ENCODE assay signal across 20 cellular contexts in the genomic region with DNA sequence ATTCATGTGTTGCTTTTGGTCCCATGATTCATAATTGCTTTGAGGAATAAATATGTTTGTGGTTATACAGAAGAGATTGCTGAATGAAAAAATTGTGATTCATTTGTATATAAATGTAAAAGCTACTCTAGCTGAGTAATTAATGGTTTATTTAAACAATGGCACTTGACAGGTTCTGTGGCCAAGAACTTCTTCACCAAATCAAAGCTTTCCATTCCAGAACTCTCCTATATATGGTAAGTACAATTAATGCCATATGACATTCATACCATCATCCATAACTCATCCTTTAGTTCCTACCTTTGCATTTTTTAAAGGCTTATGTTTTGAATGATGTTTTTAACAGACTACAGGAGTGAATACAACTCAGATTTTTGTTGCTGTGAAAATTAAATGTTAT.
A peak's percentile ranks its signal among the peaks of the same experiment; 100 is the strongest.
DNase-seq lines count a peak whose midpoint lies in the region; ATAC-seq, FAIRE-seq and TF ChIP-seq lines count a peak whose summit lies in the region.
"Had no signal": no experiment of that assay in that cellular context is flagged by ENCODE, and none has a peak within 500 bp of the region (broad histone marks: within the 10 kb centered on the region; RNA-seq: fewer than 3 reads in every experiment).

No MANE protein-coding gene starts in this region.

- H3K4me3 Mint-ChIP-seq in activated T-cell treated with anti-CD3 and anti-CD28 coated beads, Interleukin-2, amount 50 U/mL, for 4 hours = no peak overlapping the region
- H3K4me3 Mint-ChIP-seq: CD8-positive, alpha-beta T cell; H9 had no signal

- peak; percentile 35 for DNase-seq in AG10803 (ENCODE audit: low read depth)
- DNase-seq in PC-3 = no peak
- DNase-seq in keratinocyte (ENCODE audit: low read depth, low spot score) = no peak
- no peak for DNase-seq in activated T-cell treated with anti-CD3 and anti-CD28 coated beads, Interleukin-2, amount 50 U/mL, for 4 hours
- DNase-seq in erythroblast (lab: John Stamatoyannopoulos, UW) = no peak
- DNase-seq in central memory CD4-positive, alpha-beta T cell = no peak
- no peak for DNase-seq in stimulated activated CD8-positive, alpha-beta memory T cell treated with anti-CD3 and anti-CD28 coated beads, Interleukin-4, amount 100 ng/mL, for 48 hours
- DNase-seq: CD8-positive, alpha-beta T cell; H9; KG1; NCI-H1417; NCI-H187; NCI-H2107; NCI-H510A; NCI-H748 treated with DMSO at 0.1 percent for 48 hours; NK-92 treated with Interleukin-12 subunit alpha and Interleukin-12 subunit beta, amount 100 ng/mL, for 24 hours; SHP77 treated with DMSO at 0.1 percent for 48 hours had no signal

- H2AFZ ChIP-seq in PC-3 (ENCODE audit: low read length) (no peak overlapping the region), keratinocyte (ENCODE audit: control insufficient read depth, low read length) (no peak overlapping the region)

- POLR2A ChIA-PET in PC-3 (lab: Charles Lee; ENCODE audit: unreplicated experiment) = no interaction called here

- dilution Hi-C loops in keratinocyte (cut with MboI; ENCODE audit: extremely low pct_ligation_motif_present, low sequenced_read_pairs) = loop anchor here (25.0 kb wide), 1 partner anchor 215 kb away; no protein-coding TSS in a partner anchor

- H3K4me3 ChIP-seq in AG10803 (ENCODE audit: low read length) (no peak overlapping the region), PC-3 (ENCODE audit: low read length) (no peak overlapping the region), keratinocyte (ENCODE audit: control insufficient read depth in 2 of 3, extremely low read depth in 1 of 3, insufficient read depth in 2 of 3, low read depth in 1 of 3, low read length in 3 of 3) (no peak overlapping the region)
- H3K4me3 ChIP-seq: BLaER1 treated with 17β-estradiol and CSF1 and Interleukin-3, amounts not matched to agents 10 nM and 100 nM had no signal

- H4K20me1 ChIP-seq in PC-3 (ENCODE audit: low read length) (no peaks in the 10 kb centered on the region), keratinocyte (ENCODE audit: control insufficient read depth, extremely low read depth, insufficient read depth, low read length) (no peaks in the 10 kb centered on the region)
- H4K20me1 ChIP-seq: BLaER1 treated with 17β-estradiol and CSF1 and Interleukin-3, amounts not matched to agents 10 nM and 100 nM had no signal

- H3K4me1 ChIP-seq in PC-3 (ENCODE audit: insufficient read depth, low read length) = no peaks in the 10 kb centered on the region
- peaks cover 20% of the 10 kb centered on the region for H3K4me1 ChIP-seq in keratinocyte (ENCODE audit: control insufficient read depth, extremely low read depth, insufficient read depth, low read length)
- H3K4me1 ChIP-seq: BLaER1 treated with 17β-estradiol and CSF1 and Interleukin-3, amounts not matched to agents 10 nM and 100 nM had no signal

- no peaks in the 10 kb centered on the region for H3K9me2 ChIP-seq in PC-3 (replicated peaks; ENCODE audit: low read length)

- H3K27ac ChIP-seq in PC-3 (ENCODE audit: low read length) = no peak overlapping the region
- no peak overlapping the region for H3K27ac ChIP-seq in keratinocyte (ENCODE audit: control insufficient read depth, insufficient read depth, low read length)
- H3K27ac ChIP-seq: BLaER1 treated with 17β-estradiol and CSF1 and Interleukin-3, amounts not matched to agents 10 nM and 100 nM had no signal

- CTCF ChIA-PET in PC-3 (lab: Charles Lee) = interaction anchor here (0.7 to 1.1 kb wide), 2 partner anchors 68 to 169 kb away, joined by 3 to 6 read pairs; no protein-coding TSS in a partner anchor

- no peaks in the 10 kb centered on the region for H3K9me1 ChIP-seq in keratinocyte (ENCODE audit: control insufficient read depth, extremely low read depth, insufficient read depth, low read length)

- intact Hi-C loops in PC-3 (cut with micrococcal nuclease) = no loop called here

- H3K9ac ChIP-seq in PC-3 (ENCODE audit: low read length) (no peak overlapping the region), keratinocyte (ENCODE audit: control insufficient read depth, extremely low read depth, insufficient read depth, low read length) (no peak overlapping the region)
- H3K9ac ChIP-seq: BLaER1 treated with 17β-estradiol and CSF1 and Interleukin-3, amounts not matched to agents 10 nM and 100 nM had no signal

- H3K27me3 ChIP-seq in PC-3 (ENCODE audit: low read length) (no peaks in the 10 kb centered on the region), keratinocyte (ENCODE audit: control insufficient read depth, extremely low read depth, insufficient read depth, low read length) (no peaks in the 10 kb centered on the region)

- no peaks in the 10 kb centered on the region for H3F3A ChIP-seq in PC-3 (ENCODE audit: low read length, unreplicated experiment)

- peak; percentile 43 for FAIRE-seq in keratinocyte (lab: Jason Lieb, UNC)
- FAIRE-seq: A204.1 had no signal

- H3K9me3 ChIP-seq in PC-3 (ENCODE audit: low read length) (no peaks in the 10 kb centered on the region), keratinocyte (ENCODE audit: control insufficient read depth, low read depth, low read length) (no peaks in the 10 kb centered on the region)
- H3K9me3 ChIP-seq: BLaER1 treated with 17β-estradiol and CSF1 and Interleukin-3, amounts not matched to agents 10 nM and 100 nM had no signal

- TF ChIP-seq CTCF in AG10803 (conservative IDR thresholded peaks at IDR 0.05; ENCODE audit: low read length) (no peak), PC-3 (conservative IDR thresholded peaks at IDR 0.05; ENCODE audit: low read depth, low read length) (no peak), keratinocyte (optimal IDR thresholded peaks at IDR 0.05 in 1 of 3, IDR thresholded peaks at IDR 0.05 in 1 of 3, conservative IDR thresholded peaks at IDR 0.05 in 1 of 3; ENCODE audit: extremely low read depth in 1 of 3, insufficient read depth in 2 of 3, low read length in 3 of 3) (no peak)

- H3K9me3 Mint-ChIP-seq in activated T-cell treated with anti-CD3 and anti-CD28 coated beads, Interleukin-2, amount 50 U/mL, for 4 hours = no peaks in the 10 kb centered on the region
- H3K9me3 Mint-ChIP-seq: CD8-positive, alpha-beta T cell; H9 had no signal

- ATAC-seq in PC-3 = peak; percentile 46
- peak; percentile 51 for ATAC-seq in esophagus mucosa
- no peak for ATAC-seq in activated T-cell treated with anti-CD3 and anti-CD28 coated beads, Interleukin-2, amount 50 U/mL, for 4 hours
- ATAC-seq: CD8-positive, alpha-beta T cell had no signal

- no peaks in the 10 kb centered on the region for H3K4me1 Mint-ChIP-seq in activated T-cell treated with anti-CD3 and anti-CD28 coated beads, Interleukin-2, amount 50 U/mL, for 4 hours (ENCODE audit: low read depth)
- H3K4me1 Mint-ChIP-seq: H9 had no signal

- no peak for TF ChIP-seq POLR2A in erythroblast (IDR thresholded peaks at IDR 0.05; ENCODE audit: low read length)

- H3K4me2 ChIP-seq in PC-3 (ENCODE audit: low read length) = no peak overlapping the region
- H3K4me2 ChIP-seq in keratinocyte (ENCODE audit: control insufficient read depth, extremely low read depth, insufficient read depth, low read depth, low read length) = peak overlapping the region; percentile 45
- H3K4me2 ChIP-seq: BLaER1 treated with 17β-estradiol and CSF1 and Interleukin-3, amounts not matched to agents 10 nM and 100 nM had no signal

- H3K27me3 Mint-ChIP-seq in activated T-cell treated with anti-CD3 and anti-CD28 coated beads, Interleukin-2, amount 50 U/mL, for 4 hours (ENCODE audit: low read depth) = no peaks in the 10 kb centered on the region

- no peaks in the 10 kb centered on the region for H3K36me3 Mint-ChIP-seq in activated T-cell treated with anti-CD3 and anti-CD28 coated beads, Interleukin-2, amount 50 U/mL, for 4 hours (ENCODE audit: insufficient read depth)
- H3K36me3 Mint-ChIP-seq: CD8-positive, alpha-beta T cell had no signal

- H3K79me2 ChIP-seq in PC-3 (ENCODE audit: low read length) (no peaks in the 10 kb centered on the region), keratinocyte (ENCODE audit: control insufficient read depth, insufficient read depth, low read length) (no peaks in the 10 kb centered on the region)

- BruUV-seq in PC-3 (replicated peaks; lab: Mats Ljungman, UMichigan) = no TSS peak

- H3K36me3 ChIP-seq in PC-3 (ENCODE audit: low read depth, low read length) = no peaks in the 10 kb centered on the region
- H3K36me3 ChIP-seq in keratinocyte (ENCODE audit: control insufficient read depth in 2 of 2, extremely low read depth in 1 of 2, insufficient read depth in 2 of 2, low read length in 2 of 2) = no peaks in the 10 kb centered on the region
- H3K36me3 ChIP-seq: BLaER1 treated with 17β-estradiol and CSF1 and Interleukin-3, amounts not matched to agents 10 nM and 100 nM had no signal

Comparison
In these comparisons a context has a peak if more than half of its experiments do, and no peak if none do; other contexts are left out.
1. ATAC-seq: peak in PC-3 (single experiment) and esophagus mucosa (single experiment); none in activated T-cell treated with anti-CD3 and anti-CD28 coated beads, Interleukin-2, amount 50 U/mL, for 4 hours (0 of 2).